In genomic region chr1:44499306-44499705, GRCh38 we compare ENCODE assay signal across 16 cellular contexts.
A peak's percentile ranks its signal among the peaks of the same experiment; 100 is the strongest.
DNase-seq lines count a peak whose midpoint lies in the region; ATAC-seq lines count a peak whose summit lies in the region.
"Had no signal": no experiment of that assay in that cellular context is flagged by ENCODE, and none has a peak within 500 bp of the region (broad histone marks: within the 10 kb centered on the region; RNA-seq: fewer than 3 reads in every experiment).

No MANE protein-coding gene starts in this region.

- CTCF ChIA-PET in naive thymus-derived CD4-positive, alpha-beta T cell (lab: Charles Lee): interaction anchor here (0.7 kb wide), 1 partner anchor 610 kb away, joined by 3 read pairs; no protein-coding TSS in a partner anchor
- CTCF ChIA-PET in activated naive CD4-positive, alpha-beta T cell treated with anti-CD3 and anti-CD28 coated beads for 36 hours (lab: Charles Lee): interaction anchor here (0.6 kb wide), 1 partner anchor 9 kb away, joined by 4 read pairs; no protein-coding TSS in a partner anchor

- H3K9me3 ChIP-seq in naive thymus-derived CD4-positive, alpha-beta T cell (ENCODE audit: control insufficient read depth in 2 of 3, low read length in 3 of 3): no peaks in the 10 kb centered on the region
- H3K9me3 ChIP-seq: SJCRH30 had no signal

- H3K4me3 ChIP-seq in naive thymus-derived CD4-positive, alpha-beta T cell (ENCODE audit: low read length): no peak overlapping the region
- H3K4me3 ChIP-seq: SJCRH30 had no signal

- intact Hi-C loops in naive thymus-derived CD4-positive, alpha-beta T cell (cut with micrococcal nuclease): no loop called here
- intact Hi-C loops in activated naive CD4-positive, alpha-beta T cell treated with anti-CD3 and anti-CD28 coated beads for 36 hours (cut with micrococcal nuclease): no loop called here

- no peaks in the 10 kb centered on the region for H3K4me1 ChIP-seq in naive thymus-derived CD4-positive, alpha-beta T cell (ENCODE audit: control insufficient read depth in 2 of 2, insufficient read depth in 2 of 2, low read length in 2 of 2)
- H3K4me1 ChIP-seq: SJCRH30 had no signal

- H3K27me3 ChIP-seq in naive thymus-derived CD4-positive, alpha-beta T cell (ENCODE audit: control insufficient read depth in 2 of 2, insufficient read depth in 2 of 2, low read length in 2 of 2): no peaks in the 10 kb centered on the region

- peaks cover 0 to 2% (median 0%) of the 10 kb centered on the region in 7 donors for H3K4me1 Mint-ChIP-seq in naive thymus-derived CD4-positive, alpha-beta T cell
- no peaks in the 10 kb centered on the region for H3K4me1 Mint-ChIP-seq in activated naive CD4-positive, alpha-beta T cell treated with anti-CD3 and anti-CD28 coated beads for 36 hours (ENCODE audit: low read depth)

- POLR2A ChIA-PET in naive thymus-derived CD4-positive, alpha-beta T cell (lab: Charles Lee): no interaction called here

- peaks cover 0 to 9% (median 5%) of the 10 kb centered on the region in 5 donors for H3K27me3 Mint-ChIP-seq in naive thymus-derived CD4-positive, alpha-beta T cell
- no peaks in the 10 kb centered on the region for H3K27me3 Mint-ChIP-seq in activated naive CD4-positive, alpha-beta T cell treated with anti-CD3 and anti-CD28 coated beads for 36 hours (ENCODE audit: low read depth)
- H3K27me3 Mint-ChIP-seq: IgD-negative memory B cell had no signal

- DNase-seq in CD1c-positive myeloid dendritic cell (ENCODE audit: extremely low spot score): peak; percentile 57
- peak; percentile 39 for DNase-seq in NOMO-1 treated with dmso at 0.1 percent for 144 hours (lab: John Stamatoyannopoulos, UW; ENCODE audit: unreplicated experiment)
- DNase-seq in naive thymus-derived CD4-positive, alpha-beta T cell: no peak
- DNase-seq in effector CD8-positive, alpha-beta T cell (lab: John Stamatoyannopoulos, UW): no peak
- no peak for DNase-seq in activated naive CD4-positive, alpha-beta T cell treated with anti-CD3 and anti-CD28 coated beads for 36 hours
- DNase-seq: DMS53, NCI-H1048, NCI-H2227 treated with DMSO at 0.1 percent for 48 hours, NCI-H524 treated with DMSO at 0.1 percent for 48 hours, SJCRH30 had no signal

- H3K27ac Mint-ChIP-seq in naive thymus-derived CD4-positive, alpha-beta T cell: no peak overlapping the region
- no peak overlapping the region for H3K27ac Mint-ChIP-seq in activated naive CD4-positive, alpha-beta T cell treated with anti-CD3 and anti-CD28 coated beads for 36 hours
- H3K27ac Mint-ChIP-seq: IgD-negative memory B cell had no signal

- no peaks in the 10 kb centered on the region for H3K9me3 Mint-ChIP-seq in naive thymus-derived CD4-positive, alpha-beta T cell
- H3K9me3 Mint-ChIP-seq in activated naive CD4-positive, alpha-beta T cell treated with anti-CD3 and anti-CD28 coated beads for 36 hours: no peaks in the 10 kb centered on the region
- H3K9me3 Mint-ChIP-seq: IgD-negative memory B cell had no signal

- H3K4me3 Mint-ChIP-seq in naive thymus-derived CD4-positive, alpha-beta T cell: no peak overlapping the region
- no peak overlapping the region for H3K4me3 Mint-ChIP-seq in activated naive CD4-positive, alpha-beta T cell treated with anti-CD3 and anti-CD28 coated beads for 36 hours
- H3K4me3 Mint-ChIP-seq: IgD-negative memory B cell had no signal

- ATAC-seq in naive thymus-derived CD4-positive, alpha-beta T cell: peak; percentile 78
- ATAC-seq in GM18519 (IDR thresholded peaks at IDR 0.05; ENCODE audit: low FRiP score, unreplicated experiment): no peak
- ATAC-seq in GM19328 (IDR thresholded peaks at IDR 0.05; ENCODE audit: unreplicated experiment): no peak
- ATAC-seq: HCT116 had no signal

- H3K36me3 Mint-ChIP-seq in naive thymus-derived CD4-positive, alpha-beta T cell: no peaks in the 10 kb centered on the region
- H3K36me3 Mint-ChIP-seq in activated naive CD4-positive, alpha-beta T cell treated with anti-CD3 and anti-CD28 coated beads for 36 hours (ENCODE audit: low read depth): no peaks in the 10 kb centered on the region
- H3K36me3 Mint-ChIP-seq: IgD-negative memory B cell had no signal

- H3K27ac ChIP-seq in angular gyrus (ENCODE audit: low read depth, low read length): peak overlapping the region; percentile 41
- no peak overlapping the region for H3K27ac ChIP-seq in naive thymus-derived CD4-positive, alpha-beta T cell (ENCODE audit: low read depth, low read length)
- H3K27ac ChIP-seq: C4-2B, SJCRH30 had no signal

- no peaks in the 10 kb centered on the region for H3K36me3 ChIP-seq in naive thymus-derived CD4-positive, alpha-beta T cell (ENCODE audit: control insufficient read depth in 2 of 3, insufficient read depth in 3 of 3, low read length in 3 of 3)
- H3K36me3 ChIP-seq: SJCRH30 had no signal

Comparison
In these comparisons a context has a peak if more than half of its experiments do, and no peak if none do; other contexts are left out.
1. DNase-seq: peak in CD1c-positive myeloid dendritic cell (single experiment) and NOMO-1 treated with dmso at 0.1 percent for 144 hours (single experiment); none in naive thymus-derived CD4-positive, alpha-beta T cell (0 of 9), effector CD8-positive, alpha-beta T cell (single experiment) and activated naive CD4-positive, alpha-beta T cell treated with anti-CD3 and anti-CD28 coated beads for 36 hours (single experiment).